ENCODE assay signal across 24 cellular contexts in the genomic region with DNA sequence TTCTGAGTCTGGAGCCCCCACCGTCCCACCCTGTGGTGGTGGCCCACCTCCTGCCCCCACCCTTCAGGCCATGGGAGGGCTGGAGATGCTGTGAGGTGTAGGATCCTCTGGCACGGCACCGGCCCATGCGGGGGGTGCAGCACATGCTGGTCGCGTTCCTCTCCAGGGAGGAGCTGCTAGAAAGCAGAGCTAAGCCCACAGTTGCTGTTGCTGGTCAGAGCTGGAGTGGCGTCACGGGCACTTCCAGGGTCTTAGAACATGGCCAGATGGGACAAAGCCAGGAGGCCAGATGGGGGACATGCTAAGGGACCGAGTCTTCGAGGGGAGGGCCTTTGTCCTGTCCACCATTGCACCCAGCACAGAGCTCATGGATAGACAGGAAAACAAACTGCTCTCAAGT.
"Had no signal": no experiment of that assay in that cellular context is flagged by ENCODE, and none has a peak within 500 bp of the region (broad histone marks: within the 10 kb centered on the region; RNA-seq: fewer than 3 reads in every experiment).

No MANE protein-coding gene starts in this region.

- H3K27me3 ChIP-seq: adrenal gland, ascending aorta, brain microvascular endothelial cell, colonic mucosa, dorsolateral prefrontal cortex, right lobe of liver, stomach, suprapubic skin, tibial nerve had no signal

- DNase-seq: activated CD4-positive, alpha-beta T cell treated with anti-CD3 and anti-CD28 coated beads for 1 hour; activated naive CD4-positive, alpha-beta T cell; activated T-cell treated with anti-CD3 and anti-CD28 coated beads, Interleukin-2, amount 50 U/mL, for 4 hours; adrenal gland; brain microvascular endothelial cell; central memory CD4-positive, alpha-beta T cell; colonic mucosa; dorsolateral prefrontal cortex; effector memory CD8-positive, alpha-beta T cell; foreskin melanocyte; hippocampal formation; left ventricle myocardium inferior; natural killer cell; right lobe of liver; small intestine; stimulated activated CD4-positive, alpha-beta T cell treated with anti-CD3 and anti-CD28 coated beads, Interleukin-2, amount 100 ng/mL, for 24 hours; stomach; T-cell had no signal

- H3K27ac ChIP-seq: adrenal gland, ascending aorta, brain microvascular endothelial cell, colonic mucosa, parathyroid adenoma, right lobe of liver, suprapubic skin had no signal

- ATAC-seq: activated T-cell treated with anti-CD3 and anti-CD28 coated beads, Interleukin-2, amount 50 U/mL, for 4 hours; effector memory CD8-positive, alpha-beta T cell; esophagus mucosa; natural killer cell; right lobe of liver; stimulated activated memory B cell treated with anti-CD40 and anti-IgM and Interleukin-4, amounts not matched to agents 10 μg/mL and 1 μg/mL and 100 μg/mL, for 72 hours; T-cell had no signal

- H3K4me3 ChIP-seq: adrenal gland, ascending aorta, colonic mucosa, dorsolateral prefrontal cortex, left ventricle myocardium inferior, right lobe of liver, stomach, suprapubic skin, tibial nerve had no signal

- H3K9ac ChIP-seq: parathyroid adenoma had no signal

- H2AFZ ChIP-seq: parathyroid adenoma had no signal

- H3K36me3 ChIP-seq: adrenal gland, brain microvascular endothelial cell, colonic mucosa, right lobe of liver, suprapubic skin had no signal

- H3K4me1 ChIP-seq: adrenal gland, ascending aorta, parathyroid adenoma, right lobe of liver had no signal

- H3K9me3 ChIP-seq: adrenal gland, ascending aorta, colonic mucosa, left ventricle myocardium inferior, right lobe of liver, stomach, suprapubic skin, tibial nerve had no signal
